In genomic region chr1:31593770-31594632, GRCh38 we compare ENCODE assay signal across 1 cellular context.
A peak's percentile ranks its signal among the peaks of the same experiment; 100 is the strongest.
TF ChIP-seq lines count a peak whose summit lies in the region.

No MANE protein-coding gene starts in this region.

TF ChIP-seq in HepG2, 621 proteins besides CTCF, POLR2A, EP300 and RAD21 (continued from another document and continues in another):
- TF ChIP-seq ZNF337 (CRISPR knock-in tag; IDR thresholded peaks at IDR 0.05; ENCODE audit: borderline replicate concordance, low read depth) (no peak), ZNF720 (CRISPR knock-in tag; IDR thresholded peaks at IDR 0.05) (no peak), ZNF263 (CRISPR knock-in tag; IDR thresholded peaks at IDR 0.05) (0 out of 2 replicates have a peak, but pooled peaks have one; percentile 38), ZNF124 (CRISPR knock-in tag; IDR thresholded peaks at IDR 0.05) (no peak), SALL1 (CRISPR knock-in tag; IDR thresholded peaks at IDR 0.05) (peak; percentile 39; the same call in 1 of the 2 replicates), ONECUT2 (CRISPR knock-in tag; IDR thresholded peaks at IDR 0.05) (no peak), KDM5B (CRISPR knock-in tag; IDR thresholded peaks at IDR 0.05; ENCODE audit: borderline replicate concordance) (peak; percentile 36; the same call in 1 of the 2 replicates), RARA (CRISPR knock-in tag; IDR thresholded peaks at IDR 0.05) (no peak), LCORL (IDR thresholded peaks at IDR 0.05) (no peak), LCORL (CRISPR knock-in tag; IDR thresholded peaks at IDR 0.05) (peak; percentile 48; the same call in 1 of the 2 replicates), HBP1 (CRISPR knock-in tag; IDR thresholded peaks at IDR 0.05; ENCODE audit: low read depth) (0 out of 2 replicates have a peak, but pooled peaks have one; percentile 68), IKZF1 (IDR thresholded peaks at IDR 0.05) (no peak), ZNF761 (CRISPR knock-in tag; conservative IDR thresholded peaks at IDR 0.05) (no peak), ISX (CRISPR knock-in tag; conservative IDR thresholded peaks at IDR 0.05) (no peak), ELF3 (CRISPR knock-in tag; IDR thresholded peaks at IDR 0.05) (peak; percentile 46; the same call in 1 of the 2 replicates), MAFF (IDR thresholded peaks at IDR 0.05; ENCODE audit: low read depth, low read length) (no peak), ZNF615 (CRISPR knock-in tag; IDR thresholded peaks at IDR 0.05; ENCODE audit: borderline replicate concordance) (no peak), ZNF205 (CRISPR knock-in tag; IDR thresholded peaks at IDR 0.05) (0 out of 2 replicates have a peak, but pooled peaks have one; percentile 19), IRF2 (CRISPR knock-in tag; IDR thresholded peaks at IDR 0.05) (peak; percentile 20; the same call in 1 of the 2 replicates), TSC22D2 (CRISPR knock-in tag; IDR thresholded peaks at IDR 0.05; ENCODE audit: borderline replicate concordance) (no peak), REPIN1 (CRISPR knock-in tag; IDR thresholded peaks at IDR 0.05; ENCODE audit: borderline replicate concordance, low read depth) (no peak; the same call in 1 of the 2 replicates), HNF4A (CRISPR knock-in tag; IDR thresholded peaks at IDR 0.05) (no peak), ZNF737 (CRISPR knock-in tag; IDR thresholded peaks at IDR 0.05; ENCODE audit: borderline replicate concordance) (no peak), PRMT3 (CRISPR knock-in tag; IDR thresholded peaks at IDR 0.05; ENCODE audit: borderline replicate concordance, low read depth) (no peak), ZNF550 (CRISPR knock-in tag; IDR thresholded peaks at IDR 0.05; ENCODE audit: borderline replicate concordance) (no peak), CERS6 (CRISPR knock-in tag; IDR thresholded peaks at IDR 0.05) (no peak), TMF1 (CRISPR knock-in tag; IDR thresholded peaks at IDR 0.05; ENCODE audit: low read depth) (no peak), PPARG (CRISPR knock-in tag; conservative IDR thresholded peaks at IDR 0.05) (peak; percentile 53; the same call in 1 of the 2 replicates), HHEX (CRISPR knock-in tag; IDR thresholded peaks at IDR 0.05) (no peak), ZNF713 (CRISPR knock-in tag; IDR thresholded peaks at IDR 0.05) (no peak), GLMP (CRISPR knock-in tag; IDR thresholded peaks at IDR 0.05; ENCODE audit: borderline replicate concordance) (no peak), ZNF468 (CRISPR knock-in tag; IDR thresholded peaks at IDR 0.05) (no peak), ZMAT3 (CRISPR knock-in tag; conservative IDR thresholded peaks at IDR 0.05) (no peak), ZNF562 (CRISPR knock-in tag; IDR thresholded peaks at IDR 0.05; ENCODE audit: borderline replicate concordance) (no peak), SMAD9 (CRISPR knock-in tag; IDR thresholded peaks at IDR 0.05) (0 out of 2 replicates have a peak, but pooled peaks have one; percentile 58), ZNF331 (CRISPR knock-in tag; IDR thresholded peaks at IDR 0.05) (no peak), ZNF264 (CRISPR knock-in tag; IDR thresholded peaks at IDR 0.05) (no peak), ZMYM4 (CRISPR knock-in tag; IDR thresholded peaks at IDR 0.05) (no peak), HNRNPH1 (optimal IDR thresholded peaks at IDR 0.05; ENCODE audit: low read depth, low read length) (no peak), ZC3H4 (CRISPR knock-in tag; IDR thresholded peaks at IDR 0.05; ENCODE audit: borderline replicate concordance) (no peak)
- TF ChIP-seq, protein P1, sequence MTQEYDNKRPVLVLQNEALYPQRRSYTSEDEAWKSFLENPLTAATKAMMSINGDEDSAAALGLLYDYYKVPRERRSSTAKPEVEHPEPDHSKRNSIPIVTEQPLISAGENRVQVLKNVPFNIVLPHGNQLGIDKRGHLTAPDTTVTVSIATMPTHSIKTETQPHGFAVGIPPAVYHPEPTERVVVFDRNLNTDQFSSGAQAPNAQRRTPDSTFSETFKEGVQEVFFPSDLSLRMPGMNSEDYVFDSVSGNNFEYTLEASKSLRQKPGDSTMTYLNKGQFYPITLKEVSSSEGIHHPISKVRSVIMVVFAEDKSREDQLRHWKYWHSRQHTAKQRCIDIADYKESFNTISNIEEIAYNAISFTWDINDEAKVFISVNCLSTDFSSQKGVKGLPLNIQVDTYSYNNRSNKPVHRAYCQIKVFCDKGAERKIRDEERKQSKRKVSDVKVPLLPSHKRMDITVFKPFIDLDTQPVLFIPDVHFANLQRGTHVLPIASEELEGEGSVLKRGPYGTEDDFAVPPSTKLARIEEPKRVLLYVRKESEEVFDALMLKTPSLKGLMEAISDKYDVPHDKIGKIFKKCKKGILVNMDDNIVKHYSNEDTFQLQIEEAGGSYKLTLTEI (CRISPR knock-in tag; conservative IDR thresholded peaks at IDR 0.05), result no peak
- TF ChIP-seq, protein P2, sequence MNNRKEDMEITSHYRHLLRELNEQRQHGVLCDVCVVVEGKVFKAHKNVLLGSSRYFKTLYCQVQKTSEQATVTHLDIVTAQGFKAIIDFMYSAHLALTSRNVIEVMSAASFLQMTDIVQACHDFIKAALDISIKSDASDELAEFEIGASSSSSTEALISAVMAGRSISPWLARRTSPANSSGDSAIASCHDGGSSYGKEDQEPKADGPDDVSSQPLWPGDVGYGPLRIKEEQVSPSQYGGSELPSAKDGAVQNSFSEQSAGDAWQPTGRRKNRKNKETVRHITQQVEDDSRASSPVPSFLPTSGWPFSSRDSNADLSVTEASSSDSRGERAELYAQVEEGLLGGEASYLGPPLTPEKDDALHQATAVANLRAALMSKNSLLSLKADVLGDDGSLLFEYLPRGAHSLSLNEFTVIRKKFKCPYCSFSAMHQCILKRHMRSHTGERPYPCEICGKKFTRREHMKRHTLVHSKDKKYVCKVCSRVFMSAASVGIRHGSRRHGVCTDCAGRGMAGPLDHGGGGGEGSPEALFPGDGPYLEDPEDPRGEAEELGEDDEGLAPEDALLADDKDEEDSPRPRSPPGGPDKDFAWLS (CRISPR knock-in tag; IDR thresholded peaks at IDR 0.05; ENCODE audit: borderline replicate concordance), result no peak
- TF ChIP-seq, protein P3, sequence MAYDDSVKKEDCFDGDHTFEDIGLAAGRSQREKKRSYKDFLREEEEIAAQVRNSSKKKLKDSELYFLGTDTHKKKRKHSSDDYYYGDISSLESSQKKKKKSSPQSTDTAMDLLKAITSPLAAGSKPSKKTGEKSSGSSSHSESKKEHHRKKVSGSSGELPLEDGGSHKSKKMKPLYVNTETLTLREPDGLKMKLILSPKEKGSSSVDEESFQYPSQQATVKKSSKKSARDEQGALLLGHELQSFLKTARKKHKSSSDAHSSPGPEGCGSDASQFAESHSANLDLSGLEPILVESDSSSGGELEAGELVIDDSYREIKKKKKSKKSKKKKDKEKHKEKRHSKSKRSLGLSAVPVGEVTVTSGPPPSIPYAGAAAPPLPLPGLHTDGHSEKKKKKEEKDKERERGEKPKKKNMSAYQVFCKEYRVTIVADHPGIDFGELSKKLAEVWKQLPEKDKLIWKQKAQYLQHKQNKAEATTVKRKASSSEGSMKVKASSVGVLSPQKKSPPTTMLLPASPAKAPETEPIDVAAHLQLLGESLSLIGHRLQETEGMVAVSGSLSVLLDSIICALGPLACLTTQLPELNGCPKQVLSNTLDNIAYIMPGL (CRISPR knock-in tag; IDR thresholded peaks at IDR 0.05; ENCODE audit: borderline replicate concordance in 1 of 2, low read depth in 1 of 2), result 0 out of 4 replicates have a peak, but pooled peaks of 1 of the 2 experiments have one; percentile 42
- TF ChIP-seq, protein P4, sequence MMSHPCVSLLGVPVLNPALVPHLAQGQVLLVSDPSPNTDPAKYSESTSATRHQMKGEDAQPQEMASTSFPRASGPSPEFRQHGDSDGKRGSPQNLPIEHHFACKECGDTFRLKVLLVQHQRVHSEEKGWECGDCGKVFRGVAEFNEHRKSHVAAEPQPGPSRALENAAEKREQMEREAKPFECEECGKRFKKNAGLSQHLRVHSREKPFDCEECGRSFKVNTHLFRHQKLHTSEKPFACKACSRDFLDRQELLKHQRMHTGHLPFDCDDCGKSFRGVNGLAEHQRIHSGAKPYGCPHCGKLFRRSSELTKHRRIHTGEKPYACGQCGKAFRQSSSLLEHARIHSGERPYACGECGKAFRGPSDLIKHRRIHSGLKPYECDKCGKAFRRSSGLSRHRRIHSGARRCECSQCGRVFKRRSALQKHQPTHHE (CRISPR knock-in tag; IDR thresholded peaks at IDR 0.05; ENCODE audit: borderline replicate concordance), result no peak
- TF ChIP-seq, protein P5, sequence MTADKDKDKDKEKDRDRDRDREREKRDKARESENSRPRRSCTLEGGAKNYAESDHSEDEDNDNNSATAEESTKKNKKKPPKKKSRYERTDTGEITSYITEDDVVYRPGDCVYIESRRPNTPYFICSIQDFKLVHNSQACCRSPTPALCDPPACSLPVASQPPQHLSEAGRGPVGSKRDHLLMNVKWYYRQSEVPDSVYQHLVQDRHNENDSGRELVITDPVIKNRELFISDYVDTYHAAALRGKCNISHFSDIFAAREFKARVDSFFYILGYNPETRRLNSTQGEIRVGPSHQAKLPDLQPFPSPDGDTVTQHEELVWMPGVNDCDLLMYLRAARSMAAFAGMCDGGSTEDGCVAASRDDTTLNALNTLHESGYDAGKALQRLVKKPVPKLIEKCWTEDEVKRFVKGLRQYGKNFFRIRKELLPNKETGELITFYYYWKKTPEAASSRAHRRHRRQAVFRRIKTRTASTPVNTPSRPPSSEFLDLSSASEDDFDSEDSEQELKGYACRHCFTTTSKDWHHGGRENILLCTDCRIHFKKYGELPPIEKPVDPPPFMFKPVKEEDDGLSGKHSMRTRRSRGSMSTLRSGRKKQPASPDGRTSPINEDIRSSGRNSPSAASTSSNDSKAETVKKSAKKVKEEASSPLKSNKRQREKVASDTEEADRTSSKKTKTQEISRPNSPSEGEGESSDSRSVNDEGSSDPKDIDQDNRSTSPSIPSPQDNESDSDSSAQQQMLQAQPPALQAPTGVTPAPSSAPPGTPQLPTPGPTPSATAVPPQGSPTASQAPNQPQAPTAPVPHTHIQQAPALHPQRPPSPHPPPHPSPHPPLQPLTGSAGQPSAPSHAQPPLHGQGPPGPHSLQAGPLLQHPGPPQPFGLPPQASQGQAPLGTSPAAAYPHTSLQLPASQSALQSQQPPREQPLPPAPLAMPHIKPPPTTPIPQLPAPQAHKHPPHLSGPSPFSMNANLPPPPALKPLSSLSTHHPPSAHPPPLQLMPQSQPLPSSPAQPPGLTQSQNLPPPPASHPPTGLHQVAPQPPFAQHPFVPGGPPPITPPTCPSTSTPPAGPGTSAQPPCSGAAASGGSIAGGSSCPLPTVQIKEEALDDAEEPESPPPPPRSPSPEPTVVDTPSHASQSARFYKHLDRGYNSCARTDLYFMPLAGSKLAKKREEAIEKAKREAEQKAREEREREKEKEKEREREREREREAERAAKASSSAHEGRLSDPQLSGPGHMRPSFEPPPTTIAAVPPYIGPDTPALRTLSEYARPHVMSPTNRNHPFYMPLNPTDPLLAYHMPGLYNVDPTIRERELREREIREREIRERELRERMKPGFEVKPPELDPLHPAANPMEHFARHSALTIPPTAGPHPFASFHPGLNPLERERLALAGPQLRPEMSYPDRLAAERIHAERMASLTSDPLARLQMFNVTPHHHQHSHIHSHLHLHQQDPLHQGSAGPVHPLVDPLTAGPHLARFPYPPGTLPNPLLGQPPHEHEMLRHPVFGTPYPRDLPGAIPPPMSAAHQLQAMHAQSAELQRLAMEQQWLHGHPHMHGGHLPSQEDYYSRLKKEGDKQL (CRISPR knock-in tag; IDR thresholded peaks at IDR 0.05; ENCODE audit: low read depth), result no peak
- TF ChIP-seq, protein P6, sequence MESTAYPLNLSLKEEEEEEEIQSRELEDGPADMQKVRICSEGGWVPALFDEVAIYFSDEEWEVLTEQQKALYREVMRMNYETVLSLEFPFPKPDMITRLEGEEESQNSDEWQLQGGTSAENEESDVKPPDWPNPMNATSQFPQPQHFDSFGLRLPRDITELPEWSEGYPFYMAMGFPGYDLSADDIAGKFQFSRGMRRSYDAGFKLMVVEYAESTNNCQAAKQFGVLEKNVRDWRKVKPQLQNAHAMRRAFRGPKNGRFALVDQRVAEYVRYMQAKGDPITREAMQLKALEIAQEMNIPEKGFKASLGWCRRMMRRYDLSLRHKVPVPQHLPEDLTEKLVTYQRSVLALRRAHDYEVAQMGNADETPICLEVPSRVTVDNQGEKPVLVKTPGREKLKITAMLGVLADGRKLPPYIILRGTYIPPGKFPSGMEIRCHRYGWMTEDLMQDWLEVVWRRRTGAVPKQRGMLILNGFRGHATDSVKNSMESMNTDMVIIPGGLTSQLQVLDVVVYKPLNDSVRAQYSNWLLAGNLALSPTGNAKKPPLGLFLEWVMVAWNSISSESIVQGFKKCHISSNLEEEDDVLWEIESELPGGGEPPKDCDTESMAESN (CRISPR knock-in tag; conservative IDR thresholded peaks at IDR 0.05), result no peak
- TF ChIP-seq, protein P7, sequence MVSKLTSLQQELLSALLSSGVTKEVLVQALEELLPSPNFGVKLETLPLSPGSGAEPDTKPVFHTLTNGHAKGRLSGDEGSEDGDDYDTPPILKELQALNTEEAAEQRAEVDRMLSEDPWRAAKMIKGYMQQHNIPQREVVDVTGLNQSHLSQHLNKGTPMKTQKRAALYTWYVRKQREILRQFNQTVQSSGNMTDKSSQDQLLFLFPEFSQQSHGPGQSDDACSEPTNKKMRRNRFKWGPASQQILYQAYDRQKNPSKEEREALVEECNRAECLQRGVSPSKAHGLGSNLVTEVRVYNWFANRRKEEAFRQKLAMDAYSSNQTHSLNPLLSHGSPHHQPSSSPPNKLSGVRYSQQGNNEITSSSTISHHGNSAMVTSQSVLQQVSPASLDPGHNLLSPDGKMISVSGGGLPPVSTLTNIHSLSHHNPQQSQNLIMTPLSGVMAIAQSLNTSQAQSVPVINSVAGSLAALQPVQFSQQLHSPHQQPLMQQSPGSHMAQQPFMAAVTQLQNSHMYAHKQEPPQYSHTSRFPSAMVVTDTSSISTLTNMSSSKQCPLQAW (CRISPR knock-in tag; IDR thresholded peaks at IDR 0.05), result peak; percentile 60; the same call in 1 of the 2 replicates
